Comparison of ENCODE assay signal across 1 cellular context in the genomic region with DNA sequence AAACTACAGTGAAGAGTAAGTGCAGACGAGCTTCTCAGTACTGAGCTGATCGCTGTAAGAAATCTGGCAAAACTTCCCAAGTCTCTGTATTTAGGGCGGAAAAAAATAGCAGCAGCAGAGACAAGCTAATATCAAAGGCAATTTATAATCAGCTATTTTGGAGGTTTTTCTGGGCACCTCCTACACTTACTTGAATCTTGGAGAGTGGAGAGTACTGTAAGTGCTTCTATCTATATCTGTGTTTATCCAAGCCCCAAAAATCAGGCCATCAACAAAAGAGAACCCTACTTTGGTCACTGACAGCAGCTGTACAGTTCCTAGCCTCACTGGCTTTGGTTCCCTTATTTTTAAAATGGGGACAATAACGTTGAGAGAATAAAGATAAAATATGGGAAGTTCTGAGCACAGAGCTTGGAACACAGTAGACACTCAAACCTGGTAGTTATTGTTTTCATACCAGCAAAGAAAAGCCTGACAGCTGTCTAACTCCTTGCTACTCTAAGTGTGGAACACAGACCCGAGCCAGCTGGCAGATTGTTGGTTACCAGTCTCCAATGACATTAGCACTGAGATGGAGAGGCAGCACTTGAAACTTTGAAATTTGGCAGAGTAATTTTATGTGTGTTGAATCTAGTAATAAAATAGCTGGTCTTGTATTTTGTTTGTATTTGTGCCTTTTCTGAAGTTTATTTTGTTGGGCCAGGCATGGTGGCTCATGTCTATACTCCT.
TF ChIP-seq lines count a peak whose summit lies in the region.

No MANE protein-coding gene starts in this region.

TF ChIP-seq in GM23338, 12 proteins besides CTCF, POLR2A, EP300 and RAD21:
- TF ChIP-seq STAT1 (IDR thresholded peaks at IDR 0.05; ENCODE audit: unreplicated experiment) (no peak), POLR2AphosphoS5 (IDR thresholded peaks at IDR 0.05; ENCODE audit: low read depth) (no peak), EZH2phosphoT487 (IDR thresholded peaks at IDR 0.05; ENCODE audit: unreplicated experiment) (no peak), EZH2 (IDR thresholded peaks at IDR 0.05; ENCODE audit: low read depth, unreplicated experiment) (no peak), ZNF331 (CRISPR knock-in tag; IDR thresholded peaks at IDR 0.05; ENCODE audit: low read depth) (no peak), JUNB (IDR thresholded peaks at IDR 0.05; ENCODE audit: unreplicated experiment) (no peak), ZNF462 (CRISPR knock-in tag; IDR thresholded peaks at IDR 0.05) (no peak), CREB1 (CRISPR knock-in tag; IDR thresholded peaks at IDR 0.05; ENCODE audit: low read depth) (no peak)
- TF ChIP-seq, protein P1, sequence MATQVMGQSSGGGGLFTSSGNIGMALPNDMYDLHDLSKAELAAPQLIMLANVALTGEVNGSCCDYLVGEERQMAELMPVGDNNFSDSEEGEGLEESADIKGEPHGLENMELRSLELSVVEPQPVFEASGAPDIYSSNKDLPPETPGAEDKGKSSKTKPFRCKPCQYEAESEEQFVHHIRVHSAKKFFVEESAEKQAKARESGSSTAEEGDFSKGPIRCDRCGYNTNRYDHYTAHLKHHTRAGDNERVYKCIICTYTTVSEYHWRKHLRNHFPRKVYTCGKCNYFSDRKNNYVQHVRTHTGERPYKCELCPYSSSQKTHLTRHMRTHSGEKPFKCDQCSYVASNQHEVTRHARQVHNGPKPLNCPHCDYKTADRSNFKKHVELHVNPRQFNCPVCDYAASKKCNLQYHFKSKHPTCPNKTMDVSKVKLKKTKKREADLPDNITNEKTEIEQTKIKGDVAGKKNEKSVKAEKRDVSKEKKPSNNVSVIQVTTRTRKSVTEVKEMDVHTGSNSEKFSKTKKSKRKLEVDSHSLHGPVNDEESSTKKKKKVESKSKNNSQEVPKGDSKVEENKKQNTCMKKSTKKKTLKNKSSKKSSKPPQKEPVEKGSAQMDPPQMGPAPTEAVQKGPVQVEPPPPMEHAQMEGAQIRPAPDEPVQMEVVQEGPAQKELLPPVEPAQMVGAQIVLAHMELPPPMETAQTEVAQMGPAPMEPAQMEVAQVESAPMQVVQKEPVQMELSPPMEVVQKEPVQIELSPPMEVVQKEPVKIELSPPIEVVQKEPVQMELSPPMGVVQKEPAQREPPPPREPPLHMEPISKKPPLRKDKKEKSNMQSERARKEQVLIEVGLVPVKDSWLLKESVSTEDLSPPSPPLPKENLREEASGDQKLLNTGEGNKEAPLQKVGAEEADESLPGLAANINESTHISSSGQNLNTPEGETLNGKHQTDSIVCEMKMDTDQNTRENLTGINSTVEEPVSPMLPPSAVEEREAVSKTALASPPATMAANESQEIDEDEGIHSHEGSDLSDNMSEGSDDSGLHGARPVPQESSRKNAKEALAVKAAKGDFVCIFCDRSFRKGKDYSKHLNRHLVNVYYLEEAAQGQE (IDR thresholded peaks at IDR 0.05; ENCODE audit: unreplicated experiment), result no peak
